In genomic region chr1:20194770-20195463, GRCh38 we compare ENCODE assay signal across 1 cellular context.
TF ChIP-seq lines count a peak whose summit lies in the region.

No MANE protein-coding gene starts in this region.

TF ChIP-seq in endothelial cell of umbilical vein, 7 proteins besides CTCF, POLR2A, EP300 and RAD21 (continued from another document):
- TF ChIP-seq GATA2 (IDR thresholded peaks at IDR 0.05; ENCODE audit: insufficient read depth, insufficient read length, low read depth, low read length) (no peak), MAX (IDR thresholded peaks at IDR 0.05; ENCODE audit: insufficient read depth, insufficient read length) (no peak), EZH2 (IDR thresholded peaks at IDR 0.05; ENCODE audit: borderline replicate concordance, low read depth, low read length, severe bottlenecking) (no peak), MYC (IDR thresholded peaks at IDR 0.05; ENCODE audit: low read depth, low read length) (no peak)
